ENCODE assay signal across 25 cellular contexts in the genomic region with DNA sequence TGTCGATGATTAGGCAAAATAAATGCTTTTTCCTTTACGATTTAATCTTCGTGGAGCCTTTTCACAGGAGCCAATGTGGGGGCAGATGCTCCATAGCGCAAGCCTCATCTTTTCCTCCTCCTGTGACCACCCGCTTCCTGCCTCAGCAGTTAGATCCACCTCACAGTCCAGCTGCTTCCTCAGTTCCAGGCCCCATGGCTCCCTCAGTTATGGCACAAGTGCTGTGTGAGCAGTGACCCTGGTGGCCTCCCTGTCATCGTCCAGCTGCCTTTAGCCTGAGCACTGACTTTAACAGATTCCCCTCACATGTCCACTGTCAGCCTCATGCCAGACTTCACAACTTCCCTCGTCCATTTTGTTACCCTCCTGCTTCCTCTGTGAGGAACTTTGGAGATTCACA.
"Had no signal": no experiment of that assay in that cellular context is flagged by ENCODE, and none has a peak within 500 bp of the region (broad histone marks: within the 10 kb centered on the region; RNA-seq: fewer than 3 reads in every experiment).

No MANE protein-coding gene starts in this region.

- H3K9me3 ChIP-seq: body of pancreas, left lung, pancreas, sigmoid colon, testis, uterus had no signal

- H3K36me3 Mint-ChIP-seq: activated naive CD4-positive, alpha-beta T cell treated with anti-CD3 and anti-CD28 coated beads, Interleukin-2, amount 10 ng/mL, durations not matched to agents 7 days and 5 days; natural killer cell; stimulated activated naive B cell treated with anti-CD40 and anti-IgM and Interleukin-4, amounts not matched to agents 10 μg/mL and 1 μg/mL and 100 μg/mL, for 72 hours had no signal

- H3K4me3 ChIP-seq: body of pancreas, cardiac muscle cell, left lung, pancreas, sigmoid colon, smooth muscle cell, testis, uterus had no signal

- H3K27ac ChIP-seq: body of pancreas, cardiac muscle cell, foreskin keratinocyte, left lung, pancreas, sigmoid colon, testis, uterus had no signal

- H3K4me1 ChIP-seq: body of pancreas, foreskin keratinocyte, left lung, pancreas, sigmoid colon, testis, uterus had no signal

- H3K27me3 ChIP-seq: body of pancreas, cardiac muscle cell, foreskin keratinocyte, left lung, pancreas, sigmoid colon, testis, uterus had no signal

- ATAC-seq: activated naive CD8-positive, alpha-beta T cell treated with anti-CD3 and anti-CD28 coated beads, Interleukin-2, amount 50 U/mL, for 24 hours; body of pancreas; foreskin keratinocyte; left lung; natural killer cell; pancreas; stimulated activated naive B cell treated with anti-CD40 and anti-IgM and Interleukin-4, amounts not matched to agents 10 μg/mL and 1 μg/mL and 100 μg/mL, for 72 hours had no signal

- H3K36me3 ChIP-seq: cardiac muscle cell, left lung, pancreas, sigmoid colon, uterus had no signal

- DNase-seq: activated B cell treated with CpG ODN at 0.5 μM for 24 hours; activated CD4-positive, alpha-beta T cell treated with anti-CD3 and anti-CD28 coated beads for 4 hours; activated CD4-positive, alpha-beta T cell treated with anti-CD3 and anti-CD28 coated beads, Interleukin-2, amount 50 U/mL, for 48 hours; activated effector memory CD4-positive, alpha-beta T cell treated with anti-CD3 and anti-CD28 coated beads, Interleukin-2, amount 50 U/mL, for 16 hours; activated naive CD4-positive, alpha-beta T cell treated with anti-CD3 and anti-CD28 coated beads, Interleukin-2, amount 10 ng/mL, durations not matched to agents 7 days and 5 days; activated naive CD8-positive, alpha-beta T cell treated with anti-CD3 and anti-CD28 coated beads, Interleukin-2, amount 50 U/mL, for 24 hours; activated T-cell treated with anti-CD3 and anti-CD28 coated beads for 4 hours; body of pancreas; cortex of kidney; effector CD4-positive, alpha-beta T cell; foreskin keratinocyte; kidney; midbrain; natural killer cell; sigmoid colon; stimulated activated CD4-positive, alpha-beta T cell treated with anti-CD3 and anti-CD28 coated beads, Interleukin-15, amount 100 ng/mL, for 24 hours; stimulated activated naive B cell treated with anti-CD40 and anti-IgM and Interleukin-4, amounts not matched to agents 10 μg/mL and 1 μg/mL and 100 μg/mL, for 72 hours; T-helper 1 cell; testis; trophoblast cell had no signal

- H3K9me3 Mint-ChIP-seq: activated B cell treated with CpG ODN at 0.5 μM for 24 hours; activated naive CD4-positive, alpha-beta T cell treated with anti-CD3 and anti-CD28 coated beads, Interleukin-2, amount 10 ng/mL, durations not matched to agents 7 days and 5 days; activated naive CD8-positive, alpha-beta T cell treated with anti-CD3 and anti-CD28 coated beads, Interleukin-2, amount 50 U/mL, for 24 hours; stimulated activated naive B cell treated with anti-CD40 and anti-IgM and Interleukin-4, amounts not matched to agents 10 μg/mL and 1 μg/mL and 100 μg/mL, for 72 hours had no signal

- H3K4me3 Mint-ChIP-seq: activated B cell treated with CpG ODN at 0.5 μM for 24 hours; activated naive CD4-positive, alpha-beta T cell treated with anti-CD3 and anti-CD28 coated beads, Interleukin-2, amount 10 ng/mL, durations not matched to agents 7 days and 5 days; activated naive CD8-positive, alpha-beta T cell treated with anti-CD3 and anti-CD28 coated beads, Interleukin-2, amount 50 U/mL, for 24 hours; natural killer cell; stimulated activated naive B cell treated with anti-CD40 and anti-IgM and Interleukin-4, amounts not matched to agents 10 μg/mL and 1 μg/mL and 100 μg/mL, for 72 hours had no signal

- H3K27me3 Mint-ChIP-seq: activated B cell treated with CpG ODN at 0.5 μM for 24 hours; activated naive CD4-positive, alpha-beta T cell treated with anti-CD3 and anti-CD28 coated beads, Interleukin-2, amount 10 ng/mL, durations not matched to agents 7 days and 5 days; activated naive CD8-positive, alpha-beta T cell treated with anti-CD3 and anti-CD28 coated beads, Interleukin-2, amount 50 U/mL, for 24 hours; stimulated activated naive B cell treated with anti-CD40 and anti-IgM and Interleukin-4, amounts not matched to agents 10 μg/mL and 1 μg/mL and 100 μg/mL, for 72 hours had no signal

- H3K4me1 Mint-ChIP-seq: activated B cell treated with CpG ODN at 0.5 μM for 24 hours; activated naive CD4-positive, alpha-beta T cell treated with anti-CD3 and anti-CD28 coated beads, Interleukin-2, amount 10 ng/mL, durations not matched to agents 7 days and 5 days; activated naive CD8-positive, alpha-beta T cell treated with anti-CD3 and anti-CD28 coated beads, Interleukin-2, amount 50 U/mL, for 24 hours; natural killer cell; stimulated activated naive B cell treated with anti-CD40 and anti-IgM and Interleukin-4, amounts not matched to agents 10 μg/mL and 1 μg/mL and 100 μg/mL, for 72 hours had no signal

- H3K27ac Mint-ChIP-seq: activated B cell treated with CpG ODN at 0.5 μM for 24 hours; activated naive CD4-positive, alpha-beta T cell treated with anti-CD3 and anti-CD28 coated beads, Interleukin-2, amount 10 ng/mL, durations not matched to agents 7 days and 5 days; activated naive CD8-positive, alpha-beta T cell treated with anti-CD3 and anti-CD28 coated beads, Interleukin-2, amount 50 U/mL, for 24 hours; natural killer cell; stimulated activated naive B cell treated with anti-CD40 and anti-IgM and Interleukin-4, amounts not matched to agents 10 μg/mL and 1 μg/mL and 100 μg/mL, for 72 hours had no signal

- H3K4me2 ChIP-seq: smooth muscle cell had no signal
